In the genomic region with DNA sequence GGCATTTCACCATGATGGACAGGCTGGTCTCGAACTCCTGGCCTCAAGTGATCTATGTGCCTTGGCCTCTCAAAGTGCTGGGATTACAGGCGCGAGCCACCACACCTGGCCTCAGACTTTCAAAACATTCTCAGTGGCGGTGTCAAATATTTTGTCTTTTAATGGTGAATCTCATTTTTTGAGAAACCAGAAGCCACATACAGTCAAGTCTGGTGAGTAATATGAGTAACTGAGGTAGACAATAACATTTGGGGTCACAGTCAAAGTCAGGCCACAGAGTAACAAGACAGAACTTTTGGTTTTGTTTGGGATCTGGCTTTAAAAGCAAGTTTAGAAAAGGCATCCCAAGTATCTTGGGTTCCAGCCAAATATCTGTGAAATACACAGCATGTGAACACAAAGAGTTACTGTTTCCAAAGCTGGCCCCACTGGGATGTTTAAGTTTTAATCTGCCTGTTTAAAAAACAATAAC, we compare ENCODE assay signal across 10 cellular contexts. TPM values are rescaled to one million over a fixed set of nuclear protein-coding genes. Genes with fewer than 3 reads are reported as not detected.
DNase-seq lines count a peak whose midpoint lies in the region; ATAC-seq and TF ChIP-seq lines count a peak whose summit lies in the region.
"Had no signal": no experiment of that assay in that cellular context is flagged by ENCODE, and none has a peak within 500 bp of the region (broad histone marks: within the 10 kb centered on the region; RNA-seq: fewer than 3 reads in every experiment).

No MANE protein-coding gene starts in this region.

- WGBS in right cardiac atrium, result 92% methylated on average over 4 of the region's 4 CpGs
- 96% methylated on average over 4 of the region's 4 CpGs for WGBS in thymus

- H3K36me3 Mint-ChIP-seq in activated T-helper 17 cell treated with anti-CD3 and anti-CD28 coated beads, Interleukin-2, amount 50 U/mL, for 72 hours (ENCODE audit: low read depth), result peaks cover 96% of the 10 kb centered on the region

- no peaks in the 10 kb centered on the region for H3K27me3 ChIP-seq in right cardiac atrium (ENCODE audit: control insufficient read depth, insufficient read depth)
- H3K27me3 ChIP-seq in thymus (ENCODE audit: control insufficient read depth, insufficient read depth), result no peaks in the 10 kb centered on the region

- peak; percentile 23 for ATAC-seq in left ventricle myocardium superior
- ATAC-seq in right cardiac atrium, result no peak
- ATAC-seq in activated T-helper 17 cell treated with anti-CD3 and anti-CD28 coated beads, Interleukin-2, amount 50 U/mL, for 72 hours (replicated peaks), result peak; percentile 73
- ATAC-seq in GM21423 (IDR thresholded peaks at IDR 0.05; ENCODE audit: unreplicated experiment), result no peak

- no peaks in the 10 kb centered on the region for H3K9me3 ChIP-seq in right cardiac atrium (ENCODE audit: control insufficient read depth, low read length)
- no peaks in the 10 kb centered on the region for H3K9me3 ChIP-seq in thymus (ENCODE audit: control insufficient read depth)

- peaks cover 30% of the 10 kb centered on the region for H3K36me3 ChIP-seq in thymus (ENCODE audit: control insufficient read depth, insufficient read depth)

- peaks cover 72% of the 10 kb centered on the region for H3K4me1 Mint-ChIP-seq in activated T-helper 17 cell treated with anti-CD3 and anti-CD28 coated beads, Interleukin-2, amount 50 U/mL, for 72 hours

- H3K27me3 Mint-ChIP-seq in activated T-helper 17 cell treated with anti-CD3 and anti-CD28 coated beads, Interleukin-2, amount 50 U/mL, for 72 hours, result no peaks in the 10 kb centered on the region

- H3K27ac ChIP-seq in right cardiac atrium (ENCODE audit: low read length) (no peak overlapping the region), thymus (ENCODE audit: low read depth) (peak overlapping the region; percentile 74)

- H3K4me3 ChIP-seq in right cardiac atrium (ENCODE audit: low read length) (no peak overlapping the region), fibroblast of villous mesenchyme (ENCODE audit: low read depth, low read length) (no peak overlapping the region), thymus (ENCODE audit: low read length) (peak overlapping the region; percentile 48)

- H3K27ac Mint-ChIP-seq in activated T-helper 17 cell treated with anti-CD3 and anti-CD28 coated beads, Interleukin-2, amount 50 U/mL, for 72 hours, result peak overlapping the region; percentile 72

- in situ Hi-C loops in G401 (cut with HindIII; ENCODE audit: low sequenced_read_pairs), result no loop called here

- no peak for DNase-seq in left ventricle myocardium superior
- DNase-seq in right cardiac atrium, result no peak
- DNase-seq in fibroblast of villous mesenchyme (ENCODE audit: low read depth), result peak; percentile 87
- DNase-seq in G401 (ENCODE audit: low spot score), result no peak
- no peak for DNase-seq in GDM1 (lab: John Stamatoyannopoulos, UW)

- H3K9me3 Mint-ChIP-seq in activated T-helper 17 cell treated with anti-CD3 and anti-CD28 coated beads, Interleukin-2, amount 50 U/mL, for 72 hours, result no peaks in the 10 kb centered on the region

- no peak for TF ChIP-seq CTCF in fibroblast of villous mesenchyme (IDR thresholded peaks at IDR 0.05; ENCODE audit: insufficient read depth, low read depth, low read length)

- H3K4me1 ChIP-seq in right cardiac atrium (ENCODE audit: control insufficient read depth, insufficient read depth, low read length), result peaks cover under 1% of the 10 kb centered on the region
- peaks cover 79% of the 10 kb centered on the region for H3K4me1 ChIP-seq in thymus (ENCODE audit: control insufficient read depth, insufficient read depth, low read length)

- H3K4me3 Mint-ChIP-seq in activated T-helper 17 cell treated with anti-CD3 and anti-CD28 coated beads, Interleukin-2, amount 50 U/mL, for 72 hours, result peak overlapping the region; percentile 74

- intact Hi-C loops in left ventricle myocardium superior (cut with micrococcal nuclease) (no loop called here), right cardiac atrium (cut with DNase I) (no loop called here)

RNA-seq across cellular contexts. Expression of gene TMA7B, which starts 5.6 kb away (rescaled TPM):
- total RNA-seq in left ventricle myocardium superior (not detected), right cardiac atrium (under 1 TPM in 1 of 4 donors, not detected in 3; 0.31 TPM), fibroblast of villous mesenchyme (not detected in 2 replicates)
- polyA plus RNA-seq in right cardiac atrium (0.09 TPM), thymus (3.3 TPM)
- 1 to 10 TPM; 4.0 to 4.4 TPM for total RNA-seq in activated T-helper 17 cell treated with anti-CD3 and anti-CD28 coated beads, Interleukin-2, amount 50 U/mL, for 72 hours
- total RNA-seq in G401 (2014; rRNA removed; shearing (Covaris generic)), result not detected in 2 replicates
- total RNA-seq: HT-29, osteoblast had no signal

RNA-seq across cellular contexts. Expression of gene FAM83F, which starts 40.1 kb away (rescaled TPM):
- total RNA-seq in left ventricle myocardium superior, result 5.2 TPM
- 1 to 10 TPM; 4.3 to 8.5 (median 6.4) TPM for total RNA-seq in right cardiac atrium
- polyA plus RNA-seq in right cardiac atrium, result 3.6 TPM
- total RNA-seq in activated T-helper 17 cell treated with anti-CD3 and anti-CD28 coated beads, Interleukin-2, amount 50 U/mL, for 72 hours, result 1 to 10 TPM in 1 of 2 donors, under 1 TPM in 1; 0.37 to 1.3 TPM
- not detected in 2 replicates for total RNA-seq in fibroblast of villous mesenchyme
- polyA plus RNA-seq in thymus, result 2.0 TPM
- 0.12 and 0.27 TPM in 2 replicates for total RNA-seq in G401 (2014; rRNA removed; shearing (Covaris generic))
- total RNA-seq: osteoblast had no signal

RNA-seq across cellular contexts. Expression of gene GRAP2, which starts 53.7 kb away (rescaled TPM):
- total RNA-seq in left ventricle myocardium superior (1.2 TPM), right cardiac atrium (1 to 10 TPM; 2.0 to 5.5 (median 4.1) TPM), fibroblast of villous mesenchyme (under 0.01 TPM in 2 replicates)
- polyA plus RNA-seq in right cardiac atrium (1.6 TPM), thymus (51.5 TPM)
- 10 to 100 TPM; 50.7 to 94.2 TPM for total RNA-seq in activated T-helper 17 cell treated with anti-CD3 and anti-CD28 coated beads, Interleukin-2, amount 50 U/mL, for 72 hours
- 0.47 and 0.49 TPM in 2 replicates for total RNA-seq in G401 (2014; rRNA removed; shearing (Covaris generic))
- total RNA-seq: HT-29, osteoblast had no signal

Comparison
In these comparisons a context has a peak if more than half of its experiments do, and no peak if none do; other contexts are left out.
1. ATAC-seq: peak in left ventricle myocardium superior (single experiment) and activated T-helper 17 cell treated with anti-CD3 and anti-CD28 coated beads, Interleukin-2, amount 50 U/mL, for 72 hours (single experiment); none in right cardiac atrium (0 of 2) and GM21423 (single experiment).
2. RNA of gene GRAP2, which starts 53.7 kb away (total RNA-seq): 50.7 to 94.2 TPM in activated T-helper 17 cell treated with anti-CD3 and anti-CD28 coated beads, Interleukin-2, amount 50 U/mL, for 72 hours; 2.0 to 5.5 TPM in right cardiac atrium, 1.2 TPM in left ventricle myocardium superior (single experiment), 0.47 to 0.49 TPM in G401 and under 0.01 TPM in fibroblast of villous mesenchyme; every median in the first group is over 4 times any median in the second.